ENCODE assay signal across 22 cellular contexts in genomic region chr6:168139121-168139520, GRCh38.
DNase-seq lines count a peak whose midpoint lies in the region; ATAC-seq and TF ChIP-seq lines count a peak whose summit lies in the region.
"Had no signal": no experiment of that assay in that cellular context is flagged by ENCODE, and none has a peak within 500 bp of the region (broad histone marks: within the 10 kb centered on the region; RNA-seq: fewer than 3 reads in every experiment).

No MANE protein-coding gene starts in this region.

- no peak overlapping the region for H3K27ac ChIP-seq in vagina
- H3K27ac ChIP-seq: 22Rv1, PC-9 had no signal

- H3K27me3 ChIP-seq in vagina, result no peaks in the 10 kb centered on the region
- H3K27me3 ChIP-seq: MG63 had no signal

- DNase-seq in activated CD8-positive, alpha-beta memory T cell treated with anti-CD3 and anti-CD28 coated beads for 24 hours, result peak; percentile 13
- no peak for DNase-seq in activated CD8-positive, alpha-beta memory T cell treated with anti-CD3 and anti-CD28 coated beads, Interleukin-2, amount 50 U/mL, for 48 hours
- peak; percentile 9 for DNase-seq in ecto neural progenitor cell (ENCODE audit: low spot score)
- DNase-seq in osteocyte (ENCODE audit: extremely low spot score, unreplicated experiment), result peak; percentile 65
- DNase-seq in vagina (ENCODE audit: extremely low spot score in 2 of 2), result peak; percentile 52 to 67
- DNase-seq in NCI-H1930 (lab: John Stamatoyannopoulos, UW), result no peak
- DNase-seq: COR-L47, DMS153, Kasumi-1, MG63, NCI-H1048, NCI-H1436, NCI-H2029, NCI-H2171, NCI-H526, PC-9 had no signal

- ATAC-seq in GM18517 (IDR thresholded peaks at IDR 0.05; ENCODE audit: unreplicated experiment) (no peak), HG03025 (IDR thresholded peaks at IDR 0.05; ENCODE audit: low FRiP score, unreplicated experiment) (no peak)
- ATAC-seq: GM12878 had no signal

- H3K4me1 ChIP-seq in vagina, result no peaks in the 10 kb centered on the region
- H3K4me1 ChIP-seq: HAP-1 had no signal

- TF ChIP-seq POLR2A in vagina (IDR thresholded peaks at IDR 0.05), result no peak

- no peak overlapping the region for H3K27ac Mint-ChIP-seq in osteocyte (ENCODE audit: unreplicated experiment)
- H3K27ac Mint-ChIP-seq: CD14-positive monocyte had no signal

- peaks cover 3% of the 10 kb centered on the region for H3K36me3 Mint-ChIP-seq in osteocyte (ENCODE audit: unreplicated experiment)
- H3K36me3 Mint-ChIP-seq: CD14-positive monocyte had no signal

- H3K4me1 Mint-ChIP-seq in osteocyte (ENCODE audit: unreplicated experiment), result peaks cover 2% of the 10 kb centered on the region
- H3K4me1 Mint-ChIP-seq: CD14-positive monocyte had no signal

- H3K9me3 ChIP-seq in vagina, result no peaks in the 10 kb centered on the region
- H3K9me3 ChIP-seq: HAP-1, MG63 had no signal

- H3K36me3 ChIP-seq in vagina, result no peaks in the 10 kb centered on the region
- H3K36me3 ChIP-seq: HAP-1, MG63 had no signal

- TF ChIP-seq CTCF in osteocyte (IDR thresholded peaks at IDR 0.05) (no peak), vagina (IDR thresholded peaks at IDR 0.05) (no peak)

- H3K4me3 ChIP-seq in vagina, result no peak overlapping the region
- H3K4me3 ChIP-seq: GM12878, HAP-1, MG63, PC-9 had no signal

- intact Hi-C loops in vagina (cut with DNase I), result loop anchor here (5.0 kb wide), 1 partner anchor 1107 kb away; no protein-coding TSS in a partner anchor

- H3K9me3 Mint-ChIP-seq in osteocyte (ENCODE audit: unreplicated experiment), result peaks cover 5% of the 10 kb centered on the region

- no peak overlapping the region for H3K4me3 Mint-ChIP-seq in osteocyte (ENCODE audit: unreplicated experiment)
- H3K4me3 Mint-ChIP-seq: CD14-positive monocyte had no signal

- H3K27me3 Mint-ChIP-seq in osteocyte (ENCODE audit: unreplicated experiment), result peaks cover 24% of the 10 kb centered on the region

Comparison
In these comparisons a context has a peak if more than half of its experiments do, and no peak if none do; other contexts are left out.
1. DNase-seq: peak in activated CD8-positive, alpha-beta memory T cell treated with anti-CD3 and anti-CD28 coated beads for 24 hours (single experiment), ecto neural progenitor cell (single experiment), osteocyte (single experiment) and vagina (2 of 2); none in activated CD8-positive, alpha-beta memory T cell treated with anti-CD3 and anti-CD28 coated beads, Interleukin-2, amount 50 U/mL, for 48 hours (single experiment) and NCI-H1930 (0 of 2).